Comparison of ENCODE assay signal across 19 cellular contexts in the genomic region with DNA sequence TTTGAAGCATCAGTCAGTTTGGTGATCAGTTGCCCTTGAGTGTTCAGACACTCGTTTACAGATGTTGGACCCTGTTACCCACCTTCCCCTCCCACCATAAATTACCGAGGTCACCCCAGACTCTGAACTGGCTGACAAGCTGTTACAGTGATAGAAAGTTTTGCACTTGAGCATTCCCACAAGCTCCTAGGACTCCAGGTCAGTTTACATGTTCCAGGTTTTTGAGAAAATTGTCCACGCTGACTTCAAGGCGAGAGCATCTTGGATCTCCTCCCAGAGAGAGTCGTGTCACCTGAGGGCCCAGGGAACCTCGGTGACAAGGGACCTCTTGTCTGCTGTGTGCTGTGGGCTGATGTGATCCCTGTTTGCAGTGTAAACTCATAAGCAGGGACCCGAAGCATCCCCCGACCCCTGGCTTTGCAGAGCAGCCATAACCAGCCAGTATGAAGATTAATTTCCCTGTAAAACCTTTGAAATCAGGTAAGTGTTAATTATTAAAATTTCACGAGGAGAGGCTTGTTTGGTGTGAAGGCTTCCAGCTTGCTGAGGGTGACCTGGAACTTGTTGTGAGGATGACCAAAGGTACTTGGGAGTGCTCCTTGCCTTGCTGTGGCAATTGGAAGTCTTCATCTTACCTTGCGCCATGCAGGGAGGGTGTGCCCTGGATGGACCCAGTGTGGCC.
DNase-seq lines count a peak whose midpoint lies in the region; ATAC-seq, FAIRE-seq and TF ChIP-seq lines count a peak whose summit lies in the region.
"Had no signal": no experiment of that assay in that cellular context is flagged by ENCODE, and none has a peak within 500 bp of the region (broad histone marks: within the 10 kb centered on the region; RNA-seq: fewer than 3 reads in every experiment).

No MANE protein-coding gene starts in this region.

- H3K9ac ChIP-seq in HepG2 (ENCODE audit: insufficient read depth, low read depth, low read length) (peak overlapping the region; percentile 29), neuronal stem cell (ENCODE audit: low read depth, low read length, poor library complexity) (no peak overlapping the region)
- H3K9ac ChIP-seq: BLaER1 had no signal

- peaks cover 13% of the 10 kb centered on the region for H3K79me1 ChIP-seq in neuronal stem cell (ENCODE audit: low read depth, low read length)

- intact Hi-C loops in HepG2 (cut with micrococcal nuclease; ENCODE audit: unreplicated experiment): loop anchor here (2.0 to 5.0 kb wide), 5 partner anchors 13 to 134 kb away; no protein-coding TSS in a partner anchor
- intact Hi-C loops in right lobe of liver (cut with DNase I): loop anchor here in 1 of 2 donors (10.0 kb wide), 1 partner anchor 81 kb away; no protein-coding TSS in a partner anchor
- intact Hi-C loops in transverse colon (cut with DNase I; ENCODE audit: low total_unique reads): no loop called here

- TF ChIP-seq POLR2A in HepG2 (IDR thresholded peaks at IDR 0.05; ENCODE audit: insufficient read depth in 1 of 2, low read depth in 2 of 2, low read length in 2 of 2) (no peak), right lobe of liver (IDR thresholded peaks at IDR 0.05) (no peak), transverse colon (IDR thresholded peaks at IDR 0.05) (no peak)

- peak; percentile 78 for FAIRE-seq in HepG2 (lab: Jason Lieb, UNC)
- FAIRE-seq: D721Med, G401.6, GM12891 had no signal

- no peak overlapping the region for H3K4me3 Mint-ChIP-seq in mesothelial cell of epicardium
- H3K4me3 Mint-ChIP-seq in stimulated activated naive B cell treated with anti-CD40 and anti-IgM and Interleukin-4, amounts not matched to agents 10 μg/mL and 1 μg/mL and 100 μg/mL, for 72 hours: no peak overlapping the region

- H3K79me2 ChIP-seq in HepG2 (ENCODE audit: insufficient read depth, low read length): peaks cover 96% of the 10 kb centered on the region

- 28% methylated on average over 9 of the region's 10 CpGs for WGBS in HepG2 (ENCODE audit: low lambda C conversion rate)
- WGBS in right lobe of liver (ENCODE audit: insufficient coverage, low coverage, low lambda C conversion rate, missing lambda C conversion rate): 68% methylated on average over 3 of the region's 10 CpGs
- no CpG with 5 or more reads among the region's 10 CpGs for WGBS in neuronal stem cell (ENCODE audit: extremely low coverage in 2 of 2, insufficient read length in 2 of 2, insufficient replicate concordance in 1 of 2), 2 donors
- 73 to 80% methylated on average over 2 to 10 of the region's 10 CpGs for WGBS in transverse colon (ENCODE audit: low coverage in 1 of 2), 2 donors

- H3K36me3 ChIP-seq in HepG2 (replicated peaks in 1 of 2; ENCODE audit: control insufficient read depth in 1 of 2, insufficient read depth in 2 of 2, low read length in 2 of 2) (peaks cover 10 to 40% of the 10 kb centered on the region in 2 experiments; a peak in 4 of 5 replicates), right lobe of liver (no peaks in the 10 kb centered on the region), neuronal stem cell (replicated peaks in 1 of 2; ENCODE audit: control insufficient read depth in 2 of 2, insufficient read depth in 2 of 2, low read length in 2 of 2) (peaks cover 0 to 2% of the 10 kb centered on the region in 2 donors), transverse colon (no peaks in the 10 kb centered on the region)

- H3K18ac ChIP-seq in neuronal stem cell (ENCODE audit: low read length): no peak overlapping the region

- peaks cover 62% of the 10 kb centered on the region; the same call in 1 of the 2 replicates for H4K20me1 ChIP-seq in HepG2 (ENCODE audit: insufficient read depth, low read length)

- no peak overlapping the region for H2BK120ac ChIP-seq in neuronal stem cell (ENCODE audit: low read depth, low read length)

- TF ChIP-seq CTCF in HepG2 (CRISPR knock-in tag; IDR thresholded peaks at IDR 0.05): no peak
- no peak for TF ChIP-seq CTCF in right lobe of liver (IDR thresholded peaks at IDR 0.05)
- TF ChIP-seq CTCF in foreskin keratinocyte (conservative IDR thresholded peaks at IDR 0.05): no peak
- no peak for TF ChIP-seq CTCF in mesothelial cell of epicardium (IDR thresholded peaks at IDR 0.05; ENCODE audit: unreplicated experiment)
- no peak for TF ChIP-seq CTCF in transverse colon (IDR thresholded peaks at IDR 0.05)

- no peak overlapping the region for H2AK5ac ChIP-seq in neuronal stem cell (ENCODE audit: low read depth, low read length)

- CTCF ChIA-PET in HepG2 (lab: Yijun Ruan, JAX; ENCODE audit: low intra/inter-chr PET ratio, low total read pairs): no interaction called here

- peak in 1 of 2 experiments; percentile 20; a peak in 1 of 4 replicates for TF ChIP-seq EP300 in HepG2 (IDR thresholded peaks at IDR 0.05; ENCODE audit: low read depth in 2 of 2, low read length in 2 of 2)
- TF ChIP-seq EP300 in HepG2 (CRISPR knock-in tag; IDR thresholded peaks at IDR 0.05; ENCODE audit: borderline replicate concordance): no peak
- TF ChIP-seq EP300 in transverse colon (IDR thresholded peaks at IDR 0.05; ENCODE audit: low read depth): no peak

- in situ Hi-C loops in HepG2 (cut with HindIII; ENCODE audit: extremely low pct_ligation_motif_present, low pct_unique_long_range_greater_than_20kb): no loop called here
- in situ Hi-C loops in transverse colon (cut with MboI; ENCODE audit: low pct_ligation_motif_present in 1 of 4, low pct_unique_long_range_greater_than_20kb in 1 of 4, low sequenced_read_pairs in 3 of 4): no loop called here

- no peak overlapping the region for H3K14ac ChIP-seq in neuronal stem cell (ENCODE audit: low read length)

- ATAC-seq in HepG2 (0 out of 3 replicates have a peak, but pooled peaks have one; percentile 6), right lobe of liver (no peak), foreskin keratinocyte (no peak)
- no peak for ATAC-seq in stimulated activated naive B cell treated with anti-CD40 and anti-IgM and Interleukin-4, amounts not matched to agents 10 μg/mL and 1 μg/mL and 100 μg/mL, for 72 hours (replicated peaks)

- H4K91ac ChIP-seq in neuronal stem cell (ENCODE audit: low read depth, low read length, poor library complexity): no peak overlapping the region

- H3K27ac ChIP-seq in HepG2 (ENCODE audit: extremely low read length, insufficient read depth, low read length) (peak overlapping the region; percentile 86), right lobe of liver (no peak overlapping the region), foreskin keratinocyte (peak overlapping the region; percentile 15), neuronal stem cell (replicated peaks; ENCODE audit: low read length) (no peak overlapping the region), transverse colon (no peak overlapping the region)
- H3K27ac ChIP-seq: 22Rv1, BLaER1 had no signal

- DNase-seq in HepG2 (ENCODE audit: low spot score): peak; percentile 63
- no peak for DNase-seq in right lobe of liver
- no peak for DNase-seq in foreskin keratinocyte
- no peak for DNase-seq in mesothelial cell of epicardium (ENCODE audit: low spot score in 2 of 2, unreplicated experiment in 2 of 2)
- DNase-seq in stimulated activated naive B cell treated with anti-CD40 and anti-IgM and Interleukin-4, amounts not matched to agents 10 μg/mL and 1 μg/mL and 100 μg/mL, for 72 hours: no peak
- no peak for DNase-seq in neuronal stem cell (ENCODE audit: low spot score)
- no peak for DNase-seq in COR-L47 (lab: John Stamatoyannopoulos, UW)
- DNase-seq in transverse colon: no peak
- DNase-seq: AML-193, DMS153, DMS79 treated with DMSO at 0.1 percent for 48 hours, EL, HCEC 1CT, IMR-90 had no signal

- H3K27me3 ChIP-seq in HepG2 (ENCODE audit: control insufficient read depth in 1 of 2, insufficient read depth in 2 of 2, low read length in 2 of 2) (no peaks in the 10 kb centered on the region), right lobe of liver (no peaks in the 10 kb centered on the region), foreskin keratinocyte (no peaks in the 10 kb centered on the region), neuronal stem cell (ENCODE audit: control insufficient read depth in 3 of 3, insufficient read depth in 3 of 3, low read depth in 1 of 3, low read length in 3 of 3) (no peaks in the 10 kb centered on the region), transverse colon (no peaks in the 10 kb centered on the region)
- H3K27me3 ChIP-seq: BLaER1 had no signal

- H3K23ac ChIP-seq in neuronal stem cell (ENCODE audit: low read depth, low read length, poor library complexity): no peak overlapping the region

- H2BK15ac ChIP-seq in neuronal stem cell (ENCODE audit: low read length): no peak overlapping the region

- peaks cover 11% of the 10 kb centered on the region for H3K36me3 Mint-ChIP-seq in mesothelial cell of epicardium
- peaks cover 3 to 17% of the 10 kb centered on the region in 2 donors for H3K36me3 Mint-ChIP-seq in stimulated activated naive B cell treated with anti-CD40 and anti-IgM and Interleukin-4, amounts not matched to agents 10 μg/mL and 1 μg/mL and 100 μg/mL, for 72 hours

- no TSS peak for BruUV-seq in HepG2 (replicated peaks; lab: Mats Ljungman, UMichigan)

- H2AFZ ChIP-seq in HepG2 (ENCODE audit: low read length) (no peak overlapping the region), neuronal stem cell (ENCODE audit: low read length) (no peak overlapping the region)

- no peaks in the 10 kb centered on the region for H3K27me3 Mint-ChIP-seq in mesothelial cell of epicardium (ENCODE audit: low read depth)
- no peaks in the 10 kb centered on the region for H3K27me3 Mint-ChIP-seq in stimulated activated naive B cell treated with anti-CD40 and anti-IgM and Interleukin-4, amounts not matched to agents 10 μg/mL and 1 μg/mL and 100 μg/mL, for 72 hours

- no peak overlapping the region for H3K4ac ChIP-seq in neuronal stem cell (ENCODE audit: low read length)

- H3K4me1 ChIP-seq in HepG2 (ENCODE audit: insufficient read depth, low read length) (peaks cover 100% of the 10 kb centered on the region), right lobe of liver (peaks cover 0 to 48% (median 18%) of the 10 kb centered on the region in 4 donors), foreskin keratinocyte (peaks cover 33% of the 10 kb centered on the region), neuronal stem cell (ENCODE audit: control insufficient read depth in 2 of 2, insufficient read depth in 1 of 2, low read depth in 1 of 2, low read length in 2 of 2) (peaks cover 5 to 13% of the 10 kb centered on the region in 2 donors), transverse colon (peaks cover 8 to 33% (median 22%) of the 10 kb centered on the region in 4 donors)

- 0 out of 2 replicates have a peak, but pooled peaks have one; percentile 32 for TF ChIP-seq RAD21 in HepG2 (CRISPR knock-in tag; IDR thresholded peaks at IDR 0.05)

- H3K9me3 ChIP-seq in HepG2 (ENCODE audit: low read length): no peaks in the 10 kb centered on the region
- no peaks in the 10 kb centered on the region for H3K9me3 ChIP-seq in right lobe of liver
- no peaks in the 10 kb centered on the region for H3K9me3 ChIP-seq in neuronal stem cell (replicated peaks in 1 of 2; ENCODE audit: control insufficient read depth in 2 of 2, insufficient read depth in 1 of 2, low read depth in 1 of 2, low read length in 2 of 2)
- no peaks in the 10 kb centered on the region for H3K9me3 ChIP-seq in transverse colon
- H3K9me3 ChIP-seq: BLaER1 had no signal

- no peaks in the 10 kb centered on the region for H3K9me3 Mint-ChIP-seq in mesothelial cell of epicardium
- H3K9me3 Mint-ChIP-seq in stimulated activated naive B cell treated with anti-CD40 and anti-IgM and Interleukin-4, amounts not matched to agents 10 μg/mL and 1 μg/mL and 100 μg/mL, for 72 hours: no peaks in the 10 kb centered on the region

- no peak overlapping the region for H2BK5ac ChIP-seq in neuronal stem cell (ENCODE audit: low read length)

- H3K4me3 ChIP-seq in HepG2 (replicated peaks in 1 of 3; ENCODE audit: insufficient read depth in 1 of 3, low read depth in 2 of 3, low read length in 3 of 3) (0 out of 6 replicates have a peak overlapping the region, but pooled peaks of 1 of the 3 experiments have one; percentile 4), right lobe of liver (no peak overlapping the region), neuronal stem cell (ENCODE audit: low read length in 2 of 2) (no peak overlapping the region), transverse colon (no peak overlapping the region)
- H3K4me3 ChIP-seq: BLaER1 had no signal

- no peak overlapping the region for H4K8ac ChIP-seq in neuronal stem cell (ENCODE audit: low read depth, low read length)

- H3K27ac Mint-ChIP-seq in mesothelial cell of epicardium: peak overlapping the region; percentile 12
- peak overlapping the region; percentile 31 for H3K27ac Mint-ChIP-seq in stimulated activated naive B cell treated with anti-CD40 and anti-IgM and Interleukin-4, amounts not matched to agents 10 μg/mL and 1 μg/mL and 100 μg/mL, for 72 hours

- peaks cover 33% of the 10 kb centered on the region for H3K4me1 Mint-ChIP-seq in mesothelial cell of epicardium
- H3K4me1 Mint-ChIP-seq in stimulated activated naive B cell treated with anti-CD40 and anti-IgM and Interleukin-4, amounts not matched to agents 10 μg/mL and 1 μg/mL and 100 μg/mL, for 72 hours: peaks cover 23 to 30% of the 10 kb centered on the region in 2 donors

- no peak overlapping the region for H2BK12ac ChIP-seq in neuronal stem cell (ENCODE audit: low read length)

- POLR2A ChIA-PET in HepG2 (lab: Yijun Ruan, JAX): interaction anchor here (4.1 kb wide), 1 partner anchor 84 kb away, joined by 30 read pairs; no protein-coding TSS in a partner anchor

- H3K4me2 ChIP-seq in HepG2 (ENCODE audit: low read depth, low read length) (peak overlapping the region; percentile 83), neuronal stem cell (ENCODE audit: insufficient read depth, low read length, poor library complexity, severe bottlenecking) (no peak overlapping the region)
- H3K4me2 ChIP-seq: BLaER1 had no signal

Comparison
In these comparisons a context has a peak if more than half of its experiments do, and no peak if none do; other contexts are left out.
1. H3K27ac ChIP-seq: peak in HepG2 (single experiment) and foreskin keratinocyte (single experiment); none in right lobe of liver (0 of 3), neuronal stem cell (single experiment) and transverse colon (0 of 4).